8 cellular contexts compared by ENCODE assay signal in genomic region chr19:17091758-17092333, GRCh38. TPM values are rescaled to one million over a fixed set of nuclear protein-coding genes. Genes with fewer than 3 reads are reported as not detected.
DNase-seq lines count a peak whose midpoint lies in the region; ATAC-seq and TF ChIP-seq lines count a peak whose summit lies in the region.

No MANE protein-coding gene starts in this region.

- peak; percentile 41 for DNase-seq in activated gamma-delta T cell treated with Interleukin-2 at 50 U/mL for 16 hours
- DNase-seq in activated gamma-delta T cell (lab: John Stamatoyannopoulos, UW), result no peak
- no peak for DNase-seq in activated naive CD8-positive, alpha-beta T cell treated with anti-CD3 and anti-CD28 coated beads, Interleukin-2, amount 50 U/mL, for 24 hours
- peak; percentile 58 for DNase-seq in lung (ENCODE audit: low spot score)
- DNase-seq in ureter (ENCODE audit: low spot score), result peak; percentile 60
- DNase-seq in NCI-H1930 (lab: John Stamatoyannopoulos, UW), result no peak
- no peak for DNase-seq in D341Med (ENCODE audit: low spot score)

- no peaks in the 10 kb centered on the region for H3K9me3 Mint-ChIP-seq in activated naive CD8-positive, alpha-beta T cell treated with anti-CD3 and anti-CD28 coated beads, Interleukin-2, amount 50 U/mL, for 24 hours

- 29 to 65% methylated on average over 15 of the region's 15 CpGs for WGBS in lung, 2 donors

- peak; percentile 37 for ATAC-seq in activated naive CD8-positive, alpha-beta T cell treated with anti-CD3 and anti-CD28 coated beads, Interleukin-2, amount 50 U/mL, for 24 hours
- ATAC-seq in lung (ENCODE audit: insufficient read depth, low FRiP score), result peak; percentile 49
- no peak for ATAC-seq in GM21619 (IDR thresholded peaks at IDR 0.05; ENCODE audit: unreplicated experiment)

- TF ChIP-seq CTCF in lung (IDR thresholded peaks at IDR 0.05; ENCODE audit: control extremely low read depth, extremely low read depth), result no peak

- H3K4me3 Mint-ChIP-seq in activated naive CD8-positive, alpha-beta T cell treated with anti-CD3 and anti-CD28 coated beads, Interleukin-2, amount 50 U/mL, for 24 hours, result no peak overlapping the region

- peaks cover 12% of the 10 kb centered on the region for H3K36me3 Mint-ChIP-seq in activated naive CD8-positive, alpha-beta T cell treated with anti-CD3 and anti-CD28 coated beads, Interleukin-2, amount 50 U/mL, for 24 hours (ENCODE audit: low read depth)

- H3K4me3 ChIP-seq in lung, result no peak overlapping the region

- H3K9me3 ChIP-seq in lung (ENCODE audit: control insufficient read depth in 2 of 2, insufficient read depth in 1 of 2, low read length in 1 of 2), result no peaks in the 10 kb centered on the region

- H3K4me1 ChIP-seq in lung (ENCODE audit: control insufficient read depth in 2 of 2, insufficient read depth in 2 of 2, low read length in 2 of 2), result peaks cover 3 to 14% of the 10 kb centered on the region in 2 donors

- peak overlapping the region in 1 of 2 donors; percentile 29 for H3K27ac ChIP-seq in lung (ENCODE audit: low read depth in 1 of 2, low read length in 1 of 2)

- H3K36me3 ChIP-seq in lung (ENCODE audit: control insufficient read depth in 2 of 2, insufficient read depth in 2 of 2, low read length in 2 of 2), result no peaks in the 10 kb centered on the region

- no peak overlapping the region for H3K27ac Mint-ChIP-seq in activated naive CD8-positive, alpha-beta T cell treated with anti-CD3 and anti-CD28 coated beads, Interleukin-2, amount 50 U/mL, for 24 hours

- peaks cover 44% of the 10 kb centered on the region for H3K4me1 Mint-ChIP-seq in activated naive CD8-positive, alpha-beta T cell treated with anti-CD3 and anti-CD28 coated beads, Interleukin-2, amount 50 U/mL, for 24 hours

- H3K27me3 ChIP-seq in lung (ENCODE audit: control insufficient read depth, insufficient read depth), result no peaks in the 10 kb centered on the region

- H3K27me3 Mint-ChIP-seq in activated naive CD8-positive, alpha-beta T cell treated with anti-CD3 and anti-CD28 coated beads, Interleukin-2, amount 50 U/mL, for 24 hours, result no peaks in the 10 kb centered on the region

RNA-seq across cellular contexts. Expression of gene MYO9B, which starts 16.3 kb away (rescaled TPM):
- total RNA-seq in lung (100 to 1,000 TPM in 1 of 2 donors, 10 to 100 TPM in 1; 44.3 to 121 TPM), ureter (77.3 TPM)
- polyA plus RNA-seq in lung, result 10 to 100 TPM; 95.2 to 99.2 TPM

RNA-seq across cellular contexts. Expression of gene HAUS8, which starts 16.6 kb away (rescaled TPM):
- total RNA-seq in lung (1 to 10 TPM; 8.4 to 8.5 TPM), ureter (10.8 TPM)
- polyA plus RNA-seq in lung, result 10 to 100 TPM in 1 of 2 donors, 1 to 10 TPM in 1; 6.1 to 13.8 TPM

Comparison
In these comparisons a context has a peak if more than half of its experiments do, and no peak if none do; other contexts are left out.
1. DNase-seq: peak in activated gamma-delta T cell treated with Interleukin-2 at 50 U/mL for 16 hours (single experiment), lung (single experiment) and ureter (single experiment); none in activated gamma-delta T cell (single experiment), activated naive CD8-positive, alpha-beta T cell treated with anti-CD3 and anti-CD28 coated beads, Interleukin-2, amount 50 U/mL, for 24 hours (single experiment), NCI-H1930 (0 of 2) and D341Med (single experiment).